ENCODE assay signal across 24 cellular contexts in genomic region chr10:86353506-86354485, GRCh38. TPM values are rescaled to one million over a fixed set of nuclear protein-coding genes. Genes with fewer than 3 reads are reported as not detected.
"Had no signal": no experiment of that assay in that cellular context is flagged by ENCODE, and none has a peak within 500 bp of the region (broad histone marks: within the 10 kb centered on the region; RNA-seq: fewer than 3 reads in every experiment).

No MANE protein-coding gene starts in this region.

- H3K4me3 Mint-ChIP-seq: mesothelial cell of epicardium; naive B cell; natural killer cell treated with Interleukin-12 subunit alpha and Interleukin-12 subunit beta and Interleukin-15 and Interleukin-18, amount 100 ng/mL, for 72 hours; neural crest cell; stimulated activated effector memory CD8-positive, alpha-beta T cell treated with anti-CD3 and anti-CD28 coated beads, Interleukin-12 subunit alpha, Interleukin-12 subunit beta, amount 100 ng/mL, for 72 hours had no signal

- H3K9me3 ChIP-seq: colonic mucosa, left lung, mucosa of descending colon, sigmoid colon, thoracic aorta, upper lobe of left lung had no signal

- H3K4me1 Mint-ChIP-seq: mesothelial cell of epicardium; neural crest cell; stimulated activated effector memory CD8-positive, alpha-beta T cell treated with anti-CD3 and anti-CD28 coated beads, Interleukin-12 subunit alpha, Interleukin-12 subunit beta, amount 100 ng/mL, for 72 hours had no signal

- H3K27me3 Mint-ChIP-seq: natural killer cell treated with Interleukin-12 subunit alpha and Interleukin-12 subunit beta and Interleukin-15 and Interleukin-18, amount 100 ng/mL, for 72 hours had no signal

- H3K4me3 ChIP-seq: colonic mucosa, left lung, mucosa of descending colon, sigmoid colon, thoracic aorta, tibial nerve, upper lobe of left lung had no signal

- ATAC-seq: mucosa of descending colon had no signal

- H3K9me3 Mint-ChIP-seq: mesothelial cell of epicardium; natural killer cell treated with Interleukin-12 subunit alpha and Interleukin-12 subunit beta and Interleukin-15 and Interleukin-18, amount 100 ng/mL, for 72 hours; neural crest cell; stimulated activated effector memory CD8-positive, alpha-beta T cell treated with anti-CD3 and anti-CD28 coated beads, Interleukin-12 subunit alpha, Interleukin-12 subunit beta, amount 100 ng/mL, for 72 hours had no signal

- DNase-seq: central memory CD4-positive, alpha-beta T cell; colonic mucosa; dermis blood vessel endothelial cell; effector CD4-positive, alpha-beta T cell; mesenchymal stem cell; naive B cell; sigmoid colon; stimulated activated CD4-positive, alpha-beta T cell treated with anti-CD3 and anti-CD28 coated beads, Interleukin-2, amount 100 ng/mL, for 24 hours; stimulated activated CD4-positive, alpha-beta T cell treated with anti-CD3 and anti-CD28 coated beads, Interleukin-4, amount 100 ng/mL, for 24 hours; stimulated activated naive CD4-positive, alpha-beta T cell treated with Interleukin-2 at 50 U/mL for 16 hours; upper lobe of left lung had no signal

- H3K27ac Mint-ChIP-seq: mesothelial cell of epicardium; natural killer cell treated with Interleukin-12 subunit alpha and Interleukin-12 subunit beta and Interleukin-15 and Interleukin-18, amount 100 ng/mL, for 72 hours; progenitor cell of endocrine pancreas; stimulated activated effector memory CD8-positive, alpha-beta T cell treated with anti-CD3 and anti-CD28 coated beads, Interleukin-12 subunit alpha, Interleukin-12 subunit beta, amount 100 ng/mL, for 72 hours had no signal

- H3K36me3 ChIP-seq: colonic mucosa, left lung, sigmoid colon, thoracic aorta, tibial nerve, upper lobe of left lung had no signal

- H3K27ac ChIP-seq: colonic mucosa, left lung, parathyroid adenoma, sigmoid colon, thoracic aorta, tibial nerve, upper lobe of left lung had no signal

- H3K36me3 Mint-ChIP-seq: mesothelial cell of epicardium; natural killer cell treated with Interleukin-12 subunit alpha and Interleukin-12 subunit beta and Interleukin-15 and Interleukin-18, amount 100 ng/mL, for 72 hours; stimulated activated effector memory CD8-positive, alpha-beta T cell treated with anti-CD3 and anti-CD28 coated beads, Interleukin-12 subunit alpha, Interleukin-12 subunit beta, amount 100 ng/mL, for 72 hours had no signal

- H3K27me3 ChIP-seq: colonic mucosa, left lung, sigmoid colon, tibial nerve, upper lobe of left lung had no signal

- H3K4me1 ChIP-seq: colonic mucosa, parathyroid adenoma had no signal

RNA-seq across cellular contexts. Expression of gene GRID1, which starts 12.8 kb away (rescaled TPM):
- total RNA-seq: dermis blood vessel endothelial cell; fibroblast of villous mesenchyme; lung microvascular endothelial cell; natural killer cell treated with Interleukin-12 subunit alpha and Interleukin-12 subunit beta and Interleukin-15 and Interleukin-18, amount 100 ng/mL, for 72 hours; osteoblast had no signal
